ENCODE assay signal across 8 cellular contexts in genomic region chr10:24900888-24901685, GRCh38. TPM values are rescaled to one million over a fixed set of nuclear protein-coding genes. Genes with fewer than 3 reads are reported as not detected.
DNase-seq lines count a peak whose midpoint lies in the region; ATAC-seq and TF ChIP-seq lines count a peak whose summit lies in the region.

No MANE protein-coding gene starts in this region.

- H3K4me1 Mint-ChIP-seq in activated naive CD4-positive, alpha-beta T cell treated with anti-CD3 and anti-CD28 coated beads for 36 hours (ENCODE audit: low read depth), result peaks cover 35% of the 10 kb centered on the region
- H3K4me1 Mint-ChIP-seq in MCF 10A (ENCODE audit: insufficient read depth, unreplicated experiment), result peaks cover 18% of the 10 kb centered on the region

- H3K27me3 Mint-ChIP-seq in activated naive CD4-positive, alpha-beta T cell treated with anti-CD3 and anti-CD28 coated beads for 36 hours (ENCODE audit: low read depth), result peaks cover 2% of the 10 kb centered on the region
- no peaks in the 10 kb centered on the region for H3K27me3 Mint-ChIP-seq in MCF 10A (ENCODE audit: insufficient read depth, unreplicated experiment)

- H3K27ac ChIP-seq in coronary artery (peak overlapping the region; percentile 9 to 33), stomach (peak overlapping the region; percentile 61 to 79 (median 65))

- H3K4me3 ChIP-seq in GM06990 (replicated peaks; ENCODE audit: low read depth, low read length) (no peak overlapping the region; the same call in 1 of the 2 replicates), coronary artery (no peak overlapping the region), stomach (no peak overlapping the region)

- POLR2A ChIA-PET in MCF 10A (lab: Yijun Ruan, JAX), result interaction anchor here (0.6 to 1.6 kb wide), 4 partner anchors 9 to 417 kb away, joined by 3 to 5 read pairs (median 4); partner anchors contain the start of gene ARHGAP21

- H3K27ac Mint-ChIP-seq in activated naive CD4-positive, alpha-beta T cell treated with anti-CD3 and anti-CD28 coated beads for 36 hours, result no peak overlapping the region
- H3K27ac Mint-ChIP-seq in MCF 10A (ENCODE audit: low read depth, unreplicated experiment), result no peak overlapping the region

- WGBS in stomach, 5 donors, result 70 to 91% (median 83%) methylated on average over 7 of the region's 7 CpGs

- intact Hi-C loops in stomach (cut with DNase I; ENCODE audit: low total_unique reads), result no loop called here
- intact Hi-C loops in activated naive CD4-positive, alpha-beta T cell treated with anti-CD3 and anti-CD28 coated beads for 36 hours (cut with micrococcal nuclease), result loop anchor here (1.0 to 10.0 kb wide), 4 partner anchors 14 to 1566 kb away; no protein-coding TSS in a partner anchor
- intact Hi-C loops in MCF 10A (cut with micrococcal nuclease), result loop anchor here (5.0 kb wide), 1 partner anchor 74 kb away; no protein-coding TSS in a partner anchor

- peaks cover 10 to 32% (median 18%) of the 10 kb centered on the region in 4 donors for H3K4me1 ChIP-seq in stomach

- H3K4me3 Mint-ChIP-seq in activated naive CD4-positive, alpha-beta T cell treated with anti-CD3 and anti-CD28 coated beads for 36 hours, result no peak overlapping the region
- H3K4me3 Mint-ChIP-seq in MCF 10A (ENCODE audit: unreplicated experiment), result no peak overlapping the region

- H3K9me3 Mint-ChIP-seq in activated naive CD4-positive, alpha-beta T cell treated with anti-CD3 and anti-CD28 coated beads for 36 hours, result no peaks in the 10 kb centered on the region
- H3K9me3 Mint-ChIP-seq in MCF 10A (ENCODE audit: unreplicated experiment), result peaks cover 7% of the 10 kb centered on the region

- no peak for TF ChIP-seq POLR2A in stomach (IDR thresholded peaks at IDR 0.05)

- peaks cover 1% of the 10 kb centered on the region for H3K36me3 Mint-ChIP-seq in activated naive CD4-positive, alpha-beta T cell treated with anti-CD3 and anti-CD28 coated beads for 36 hours (ENCODE audit: low read depth)
- H3K36me3 Mint-ChIP-seq in MCF 10A (ENCODE audit: insufficient read depth, unreplicated experiment), result no peaks in the 10 kb centered on the region

- no peaks in the 10 kb centered on the region for H3K9me3 ChIP-seq in stomach

- H3K27me3 ChIP-seq in GM06990 (replicated peaks; ENCODE audit: control insufficient read depth, insufficient read depth, low read length), result no peaks in the 10 kb centered on the region
- no peaks in the 10 kb centered on the region for H3K27me3 ChIP-seq in stomach

- no peak for TF ChIP-seq EP300 in stomach (IDR thresholded peaks at IDR 0.05)

- ATAC-seq in GM21381 (IDR thresholded peaks at IDR 0.05; ENCODE audit: unreplicated experiment), result peak; percentile 75
- peak; percentile 65 for ATAC-seq in HG03558 (IDR thresholded peaks at IDR 0.05; ENCODE audit: extremely low read depth, unreplicated experiment)
- no peak for ATAC-seq in omental fat pad (ENCODE audit: low FRiP score)

- no TSS peak for BruUV-seq in MCF 10A (replicated peaks; lab: Mats Ljungman, UMichigan)

- CTCF ChIA-PET in activated naive CD4-positive, alpha-beta T cell treated with anti-CD3 and anti-CD28 coated beads for 36 hours (lab: Charles Lee), result interaction anchor here (1.2 to 1.6 kb wide), 3 partner anchors 11 to 46 kb away, joined by 3 to 9 read pairs (median 4); no protein-coding TSS in a partner anchor
- CTCF ChIA-PET in MCF 10A (lab: Yijun Ruan, JAX), result interaction anchor here (0.6 to 0.7 kb wide), 2 partner anchors 8 to 163 kb away, joined by 3 to 4 read pairs; no protein-coding TSS in a partner anchor

- H3K36me3 ChIP-seq in GM06990 (ENCODE audit: control insufficient read depth, insufficient read depth, low read length) (no peaks in the 10 kb centered on the region), stomach (no peaks in the 10 kb centered on the region)

- TF ChIP-seq CTCF in GM06990 (IDR thresholded peaks at IDR 0.05; ENCODE audit: insufficient read depth, low read length, poor library complexity, severe bottlenecking) (no peak), coronary artery (IDR thresholded peaks at IDR 0.05) (no peak), stomach (IDR thresholded peaks at IDR 0.05) (no peak), omental fat pad (IDR thresholded peaks at IDR 0.05) (no peak), MCF 10A (IDR thresholded peaks at IDR 0.05; ENCODE audit: unreplicated experiment) (no peak)

- DNase-seq in GM06990 (ENCODE audit: extremely low read depth, insufficient read length), result peak; percentile 83
- no peak for DNase-seq in coronary artery (ENCODE audit: low spot score)
- no peak for DNase-seq in stomach
- no peak for DNase-seq in activated naive CD4-positive, alpha-beta T cell treated with anti-CD3 and anti-CD28 coated beads for 36 hours
- no peak for DNase-seq in omental fat pad (ENCODE audit: low spot score)
- DNase-seq in MCF 10A (ENCODE audit: unreplicated experiment), result no peak

RNA-seq across cellular contexts. Expression of gene PRTFDC1, which starts 51.3 kb away (rescaled TPM):
- total RNA-seq in stomach, result 10 to 100 TPM in 2 of 5 donors, 1 to 10 TPM in 2, not detected in 1; 1.2 to 21.6 (median 12.3) TPM
- 10 to 100 TPM in 2 of 3 donors, 1 to 10 TPM in 1; 5.7 to 14.1 (median 12.4) TPM for polyA plus RNA-seq in stomach
- total RNA-seq in activated naive CD4-positive, alpha-beta T cell treated with anti-CD3 and anti-CD28 coated beads for 36 hours, result 1 to 10 TPM in 1 of 2 experiments, under 1 TPM in 1; 0.99 to 1.1 TPM
- 1 to 10 TPM; 1.4 to 5.4 (median 2.5) TPM for total RNA-seq in omental fat pad
- total RNA-seq in MCF 10A (2022), result not detected in 2 replicates
